1 cellular context compared by ENCODE assay signal in genomic region chr2:71313-72035, GRCh38.
TF ChIP-seq lines count a peak whose summit lies in the region.

No MANE protein-coding gene starts in this region.

TF ChIP-seq in H1, 55 proteins besides CTCF, POLR2A, EP300 and RAD21:
- TF ChIP-seq CBX5 (IDR thresholded peaks at IDR 0.05; ENCODE audit: low read depth, low read length) (no peak), SIN3A (conservative IDR thresholded peaks at IDR 0.05 in 1 of 2, IDR thresholded peaks at IDR 0.05 in 1 of 2; ENCODE audit: low read depth in 1 of 2, low read length in 2 of 2) (no peak), JUN (IDR thresholded peaks at IDR 0.05; ENCODE audit: low read depth, low read length) (no peak)
TF ChIP-seq in H1: peak in this region for 0.
